In genomic region chr5:50564079-50564478, GRCh38 we compare ENCODE assay signal across 8 cellular contexts.
DNase-seq lines count a peak whose midpoint lies in the region; ATAC-seq and TF ChIP-seq lines count a peak whose summit lies in the region.
"Had no signal": no experiment of that assay in that cellular context is flagged by ENCODE, and none has a peak within 500 bp of the region (broad histone marks: within the 10 kb centered on the region; RNA-seq: fewer than 3 reads in every experiment).

No MANE protein-coding gene starts in this region.

- H3K4me1 Mint-ChIP-seq in effector memory CD8-positive, alpha-beta T cell (ENCODE audit: low read depth in 2 of 2), result peaks cover 22 to 44% of the 10 kb centered on the region in 2 donors

- H3K27me3 Mint-ChIP-seq in effector memory CD8-positive, alpha-beta T cell, result no peaks in the 10 kb centered on the region

- POLR2A ChIA-PET in HEK293T (lab: Yijun Ruan, JAX), result no interaction called here

- CTCF ChIA-PET in HEK293T (lab: Yijun Ruan, JAX), result no interaction called here

- ATAC-seq in GM18520 (IDR thresholded peaks at IDR 0.05; ENCODE audit: unreplicated experiment), result peak; percentile 94
- peak; percentile 82 for ATAC-seq in GM21619 (IDR thresholded peaks at IDR 0.05; ENCODE audit: unreplicated experiment)
- ATAC-seq in HG03565 (IDR thresholded peaks at IDR 0.05; ENCODE audit: unreplicated experiment), result peak; percentile 41
- peak; percentile 98 for ATAC-seq in effector memory CD8-positive, alpha-beta T cell (replicated peaks)
- no peak for ATAC-seq in GM19324 (IDR thresholded peaks at IDR 0.05; ENCODE audit: low FRiP score, unreplicated experiment)

- peak; percentile 42 to 47 (median 42) for DNase-seq in effector memory CD8-positive, alpha-beta T cell
- DNase-seq in HEK293T (ENCODE audit: extremely low spot score), result no peak
- DNase-seq in NCI-H1930 (lab: John Stamatoyannopoulos, UW), result no peak
- DNase-seq: activated effector memory CD4-positive, alpha-beta T cell treated with anti-CD3 and anti-CD28 coated beads, Interleukin-2, amount 50 U/mL, for 16 hours had no signal

- H3K36me3 Mint-ChIP-seq in effector memory CD8-positive, alpha-beta T cell (ENCODE audit: insufficient read depth), result peaks cover 3% of the 10 kb centered on the region

- peak overlapping the region; percentile 27 to 61 for H3K4me3 Mint-ChIP-seq in effector memory CD8-positive, alpha-beta T cell

- H3K9me3 Mint-ChIP-seq in effector memory CD8-positive, alpha-beta T cell, result peaks cover 0 to 15% of the 10 kb centered on the region in 2 donors

- peak overlapping the region; percentile 69 to 92 for H3K27ac Mint-ChIP-seq in effector memory CD8-positive, alpha-beta T cell

TF ChIP-seq in HEK293T, 16 proteins besides CTCF, POLR2A, EP300 and RAD21:
- TF ChIP-seq BHLHE40 (IDR thresholded peaks at IDR 0.05; ENCODE audit: borderline replicate concordance) (no peak), ZNF384 (IDR thresholded peaks at IDR 0.05) (no peak), L3MBTL2 (conservative IDR thresholded peaks at IDR 0.05) (no peak), NFRKB (IDR thresholded peaks at IDR 0.05) (no peak), FOXA1 (IDR thresholded peaks at IDR 0.05) (no peak), SUZ12 (IDR thresholded peaks at IDR 0.05) (no peak), HDGF (IDR thresholded peaks at IDR 0.05; ENCODE audit: borderline replicate concordance) (no peak), ARNT (IDR thresholded peaks at IDR 0.05) (no peak), TARDBP (IDR thresholded peaks at IDR 0.05) (no peak), CTBP1 (IDR thresholded peaks at IDR 0.05; ENCODE audit: borderline replicate concordance) (no peak), FOXK2 (IDR thresholded peaks at IDR 0.05) (no peak), LEF1 (IDR thresholded peaks at IDR 0.05; ENCODE audit: borderline replicate concordance) (no peak), ELF4 (IDR thresholded peaks at IDR 0.05) (no peak), PKNOX1 (IDR thresholded peaks at IDR 0.05) (no peak), FOXM1 (IDR thresholded peaks at IDR 0.05; ENCODE audit: borderline replicate concordance) (no peak), SP1 (IDR thresholded peaks at IDR 0.05) (no peak)

Comparison
In these comparisons a context has a peak if more than half of its experiments do, and no peak if none do; other contexts are left out.
1. DNase-seq: peak in effector memory CD8-positive, alpha-beta T cell (3 of 3); none in HEK293T (single experiment) and NCI-H1930 (0 of 2).